Comparison of ENCODE assay signal across 4 cellular contexts in the genomic region with DNA sequence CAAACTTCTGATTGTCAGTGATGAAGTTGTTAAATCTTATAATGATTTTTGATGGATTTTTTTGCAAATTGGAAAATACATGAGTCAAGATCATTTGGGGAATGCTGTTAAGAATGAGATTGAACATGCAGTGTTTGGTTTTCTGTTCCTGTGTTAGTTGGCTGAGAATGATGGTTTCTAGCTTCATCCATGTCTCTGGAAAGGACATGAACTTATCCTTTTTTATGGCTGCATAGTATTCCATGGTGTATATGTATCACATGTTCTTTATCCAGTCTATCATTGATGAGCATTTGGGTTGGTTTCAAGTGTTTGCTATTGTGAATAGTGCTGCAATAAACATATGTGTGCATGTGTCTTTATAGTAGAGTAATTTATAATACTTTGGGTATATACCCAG. TPM values are rescaled to one million over a fixed set of nuclear protein-coding genes. Genes with fewer than 3 reads are reported as not detected.
"Had no signal": no experiment of that assay in that cellular context is flagged by ENCODE, and none has a peak within 500 bp of the region (broad histone marks: within the 10 kb centered on the region; RNA-seq: fewer than 3 reads in every experiment).

No MANE protein-coding gene starts in this region.

RNA-seq across cellular contexts. Expression of a gene that starts 32.2 kb away (rescaled TPM):
- total RNA-seq: subcutaneous adipose tissue, thyroid gland, transverse colon, urinary bladder had no signal
